In the genomic region with DNA sequence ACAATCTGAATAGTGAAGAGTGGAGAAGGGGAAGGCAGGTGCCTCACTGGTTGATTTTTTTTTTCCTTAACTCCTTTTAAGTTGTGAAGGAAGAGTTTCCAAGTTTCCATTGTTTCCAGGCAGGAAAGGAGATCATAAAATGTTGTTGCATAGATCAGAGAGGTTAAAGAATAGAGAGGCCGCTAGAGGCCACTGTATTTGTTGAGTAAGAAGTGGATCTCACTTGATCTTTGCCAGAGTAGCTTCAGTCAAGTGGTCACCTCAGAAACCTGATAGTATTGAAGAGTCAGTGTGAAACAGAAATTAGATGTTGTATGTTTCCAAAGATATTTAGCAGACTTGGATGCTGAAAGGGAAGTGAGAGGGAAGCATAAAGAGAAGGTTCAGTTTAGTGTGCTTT, we compare ENCODE assay signal across 1 cellular context.
TF ChIP-seq lines count a peak whose summit lies in the region.

No MANE protein-coding gene starts in this region.

TF ChIP-seq in WTC11, 78 proteins besides CTCF, POLR2A, EP300 and RAD21 (continued from another document):
- TF ChIP-seq, protein P1, sequence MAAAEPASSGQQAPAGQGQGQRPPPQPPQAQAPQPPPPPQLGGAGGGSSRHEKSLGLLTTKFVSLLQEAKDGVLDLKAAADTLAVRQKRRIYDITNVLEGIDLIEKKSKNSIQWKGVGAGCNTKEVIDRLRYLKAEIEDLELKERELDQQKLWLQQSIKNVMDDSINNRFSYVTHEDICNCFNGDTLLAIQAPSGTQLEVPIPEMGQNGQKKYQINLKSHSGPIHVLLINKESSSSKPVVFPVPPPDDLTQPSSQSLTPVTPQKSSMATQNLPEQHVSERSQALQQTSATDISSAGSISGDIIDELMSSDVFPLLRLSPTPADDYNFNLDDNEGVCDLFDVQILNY (CRISPR knock-in tag; IDR thresholded peaks at IDR 0.05) = no peak
- no peak for TF ChIP-seq MXD4 (CRISPR knock-in tag; IDR thresholded peaks at IDR 0.05; ENCODE audit: borderline replicate concordance)
- TF ChIP-seq PRRX2 (CRISPR knock-in tag; IDR thresholded peaks at IDR 0.05) = no peak
